Comparison of ENCODE assay signal across 8 cellular contexts in the genomic region with DNA sequence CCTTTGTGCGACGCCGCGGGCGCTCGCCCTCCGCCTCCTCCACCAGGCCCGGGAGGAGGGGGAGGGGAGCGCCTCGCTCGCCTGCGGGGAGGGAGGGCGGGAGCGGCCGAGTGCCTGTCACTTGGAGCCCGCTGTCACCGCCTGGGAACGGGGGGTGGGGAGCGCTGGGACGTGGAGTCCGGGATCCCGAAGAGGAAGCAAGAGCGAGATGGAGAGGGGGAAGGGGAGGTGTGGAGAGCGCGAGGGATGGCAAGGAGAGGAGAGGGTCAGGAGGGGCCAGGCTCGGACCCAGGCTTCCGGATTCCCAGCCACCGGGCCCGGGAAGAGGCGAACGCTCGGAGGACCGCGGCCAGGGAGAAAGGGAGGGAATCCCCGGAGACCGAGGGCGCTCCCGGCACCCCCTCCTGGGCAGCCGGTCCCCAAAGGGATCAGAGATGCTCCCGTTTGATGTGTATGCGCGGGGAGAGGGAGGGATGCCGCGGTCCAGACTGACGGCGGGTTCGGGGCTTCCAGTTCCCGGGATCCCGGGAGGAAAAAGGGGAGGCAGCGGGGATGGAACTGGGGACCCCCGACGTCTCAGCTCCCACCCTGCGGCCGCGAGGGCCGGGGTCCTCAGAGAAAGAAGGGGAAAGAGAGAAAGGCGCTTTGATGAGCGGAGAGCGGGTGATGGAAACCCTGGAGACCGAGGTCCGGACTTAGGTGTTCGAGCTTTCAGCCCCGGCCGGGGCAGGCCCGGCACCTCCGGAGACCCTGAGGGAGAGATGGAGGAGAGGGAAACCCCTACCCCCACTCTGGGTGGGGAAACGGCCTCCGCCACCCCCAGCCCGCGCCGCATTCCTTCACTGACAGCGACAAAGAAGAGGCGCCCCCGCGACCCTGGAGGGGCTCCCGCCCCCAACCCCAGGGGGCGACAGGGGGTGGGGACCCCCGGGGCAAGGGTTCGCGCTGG. TPM values are rescaled to one million over a fixed set of nuclear protein-coding genes. Genes with fewer than 3 reads are reported as not detected.
DNase-seq lines count a peak whose midpoint lies in the region; ATAC-seq and TF ChIP-seq lines count a peak whose summit lies in the region.

No MANE protein-coding gene starts in this region.

- H3K27me3 ChIP-seq in BE2C = no peaks in the 10 kb centered on the region
- H3K27me3 ChIP-seq in HUES6 (ENCODE audit: control insufficient read depth, insufficient read depth, low read length) = peaks cover 32% of the 10 kb centered on the region
- H3K27me3 ChIP-seq in kidney epithelial cell (ENCODE audit: control insufficient read depth, insufficient read depth, low read length) = peaks cover 31% of the 10 kb centered on the region
- H3K27me3 ChIP-seq in prostate gland (replicated peaks; ENCODE audit: insufficient read depth) = peaks cover 12% of the 10 kb centered on the region

- H3K4me3 Mint-ChIP-seq in activated T-helper 2 cell treated with anti-CD3 and anti-CD28 coated beads, Interferon-gamma antibody, Interleukin-2, Interleukin-4, amounts not matched to agents 10 μg/mL and 5 μg/mL and 100 μg/mL, durations not matched to agents 14 hours and 24 hours and 36 hours (ENCODE audit: low read depth) = peak overlapping the region; percentile 76

- intact Hi-C loops in activated T-helper 2 cell treated with anti-CD3 and anti-CD28 coated beads, Interferon-gamma antibody, Interleukin-2, Interleukin-4, amounts not matched to agents 10 μg/mL and 5 μg/mL and 100 μg/mL, durations not matched to agents 14 hours and 24 hours and 36 hours (cut with micrococcal nuclease) = loop anchor here (1.0 kb wide), 1 partner anchor 107 kb away; the partner anchor contains the start of gene CATSPERG
- intact Hi-C loops in prostate gland (cut with DNase I) = no loop called here

- H3K4me3 ChIP-seq in BE2C (ENCODE audit: low read depth, low read length) = peak overlapping the region; percentile 80
- H3K4me3 ChIP-seq in HUES6 (ENCODE audit: low read depth, low read length) = peak overlapping the region; percentile 75
- peak overlapping the region; percentile 32 for H3K4me3 ChIP-seq in kidney epithelial cell (ENCODE audit: low read depth, low read length)
- no peak overlapping the region for H3K4me3 ChIP-seq in prostate gland

- H3K36me3 ChIP-seq in BE2C (no peaks in the 10 kb centered on the region), HUES6 (ENCODE audit: control insufficient read depth, insufficient read depth, low read length) (no peaks in the 10 kb centered on the region), kidney epithelial cell (ENCODE audit: control insufficient read depth, insufficient read depth, low read length) (no peaks in the 10 kb centered on the region), prostate gland (no peaks in the 10 kb centered on the region)

- WGBS in prostate gland = 1% methylated on average over 53 of the region's 80 CpGs

- H3K36me3 Mint-ChIP-seq in activated T-helper 2 cell treated with anti-CD3 and anti-CD28 coated beads, Interferon-gamma antibody, Interleukin-2, Interleukin-4, amounts not matched to agents 10 μg/mL and 5 μg/mL and 100 μg/mL, durations not matched to agents 14 hours and 24 hours and 36 hours (ENCODE audit: low read depth) = no peaks in the 10 kb centered on the region

- ATAC-seq in GM18520 (IDR thresholded peaks at IDR 0.05; ENCODE audit: unreplicated experiment) = no peak

- H3K27ac ChIP-seq in HUES6 (ENCODE audit: low read depth, low read length) (no peak overlapping the region), prostate gland (no peak overlapping the region)

- H3K4me1 Mint-ChIP-seq in activated T-helper 2 cell treated with anti-CD3 and anti-CD28 coated beads, Interferon-gamma antibody, Interleukin-2, Interleukin-4, amounts not matched to agents 10 μg/mL and 5 μg/mL and 100 μg/mL, durations not matched to agents 14 hours and 24 hours and 36 hours (ENCODE audit: low read depth) = peaks cover 10% of the 10 kb centered on the region

- DNase-seq in BE2C (peak; percentile 88), kidney epithelial cell (ENCODE audit: low read depth) (no peak), kidney tubule cell (ENCODE audit: low spot score) (no peak), NOMO-1 treated with DMSO at 0.1 percent for 48 hours (lab: John Stamatoyannopoulos, UW; ENCODE audit: unreplicated experiment) (no peak), prostate gland (ENCODE audit: low spot score) (no peak)
- no peak for DNase-seq in activated T-helper 2 cell treated with anti-CD3 and anti-CD28 coated beads, Interferon-gamma antibody, Interleukin-2, Interleukin-4, amounts not matched to agents 10 μg/mL and 5 μg/mL and 100 μg/mL, durations not matched to agents 14 hours and 24 hours and 36 hours (ENCODE audit: low spot score)

- H3K9me3 ChIP-seq in BE2C (no peaks in the 10 kb centered on the region), HUES6 (ENCODE audit: control insufficient read depth, insufficient read depth, low read depth, low read length) (no peaks in the 10 kb centered on the region), prostate gland (no peaks in the 10 kb centered on the region)

- no peak for TF ChIP-seq POLR2A in prostate gland (IDR thresholded peaks at IDR 0.05)

- peak overlapping the region; percentile 17 for H3K9ac ChIP-seq in HUES6 (ENCODE audit: low read length)

- TF ChIP-seq CTCF in BE2C (IDR thresholded peaks at IDR 0.05; ENCODE audit: low read depth, low read length) (no peak), kidney epithelial cell (IDR thresholded peaks at IDR 0.05; ENCODE audit: insufficient read depth, low read length, poor library complexity, severe bottlenecking) (no peak), prostate gland (IDR thresholded peaks at IDR 0.05) (no peak)

- H3K27me3 Mint-ChIP-seq in activated T-helper 2 cell treated with anti-CD3 and anti-CD28 coated beads, Interferon-gamma antibody, Interleukin-2, Interleukin-4, amounts not matched to agents 10 μg/mL and 5 μg/mL and 100 μg/mL, durations not matched to agents 14 hours and 24 hours and 36 hours (ENCODE audit: low read depth) = peaks cover 47% of the 10 kb centered on the region

- H3K9me3 Mint-ChIP-seq in activated T-helper 2 cell treated with anti-CD3 and anti-CD28 coated beads, Interferon-gamma antibody, Interleukin-2, Interleukin-4, amounts not matched to agents 10 μg/mL and 5 μg/mL and 100 μg/mL, durations not matched to agents 14 hours and 24 hours and 36 hours = no peaks in the 10 kb centered on the region

- no peak overlapping the region for H3K27ac Mint-ChIP-seq in activated T-helper 2 cell treated with anti-CD3 and anti-CD28 coated beads, Interferon-gamma antibody, Interleukin-2, Interleukin-4, amounts not matched to agents 10 μg/mL and 5 μg/mL and 100 μg/mL, durations not matched to agents 14 hours and 24 hours and 36 hours

- H3K4me1 ChIP-seq in BE2C (peaks cover 3% of the 10 kb centered on the region; the same call in 1 of the 2 replicates), HUES6 (ENCODE audit: control insufficient read depth, insufficient read depth, low read length) (peaks cover 19% of the 10 kb centered on the region), prostate gland (replicated peaks) (peaks cover 12% of the 10 kb centered on the region)

RNA-seq across cellular contexts. Expression of gene DPF1, which starts 4.7 kb away (rescaled TPM):
- polyA plus RNA-seq in BE2C (2012; ENCODE audit: insufficient read depth, insufficient read length, low read depth) = 21.2 TPM
- total RNA-seq in activated T-helper 2 cell treated with anti-CD3 and anti-CD28 coated beads, Interferon-gamma antibody, Interleukin-2, Interleukin-4, amounts not matched to agents 10 μg/mL and 5 μg/mL and 100 μg/mL, durations not matched to agents 14 hours and 24 hours and 36 hours = 3.2 and 3.4 TPM in 2 replicates
- total RNA-seq in kidney epithelial cell (1.5 and 2.1 TPM in 2 replicates), prostate gland (1 to 10 TPM in 1 of 2 donors, not detected in 1; 1.8 TPM)

RNA-seq across cellular contexts. Expression of gene PPP1R14A, which starts 27.4 kb away (rescaled TPM):
- polyA plus RNA-seq in BE2C (2012; ENCODE audit: insufficient read depth, insufficient read length, low read depth) = 11.5 TPM
- total RNA-seq in activated T-helper 2 cell treated with anti-CD3 and anti-CD28 coated beads, Interferon-gamma antibody, Interleukin-2, Interleukin-4, amounts not matched to agents 10 μg/mL and 5 μg/mL and 100 μg/mL, durations not matched to agents 14 hours and 24 hours and 36 hours = 98.7 and 98.9 TPM in 2 replicates
- 1.6 and 5.3 TPM in 2 replicates for total RNA-seq in kidney epithelial cell
- total RNA-seq in prostate gland = 100 to 1,000 TPM in 1 of 2 donors, 10 to 100 TPM in 1; 44.1 to 151 TPM

RNA-seq across cellular contexts. Expression of gene SPINT2, which starts 35.6 kb away (rescaled TPM):
- 0.76 TPM for polyA plus RNA-seq in BE2C (2012; ENCODE audit: insufficient read depth, insufficient read length, low read depth)
- 161 and 165 TPM in 2 replicates for total RNA-seq in activated T-helper 2 cell treated with anti-CD3 and anti-CD28 coated beads, Interferon-gamma antibody, Interleukin-2, Interleukin-4, amounts not matched to agents 10 μg/mL and 5 μg/mL and 100 μg/mL, durations not matched to agents 14 hours and 24 hours and 36 hours
- total RNA-seq in kidney epithelial cell (591 and 806 TPM in 2 replicates), prostate gland (100 to 1,000 TPM; 349 to 932 TPM)

Comparison
In these comparisons a context has a peak if more than half of its experiments do, and no peak if none do; other contexts are left out.
1. H3K4me3 ChIP-seq: peak in BE2C (single experiment), HUES6 (single experiment) and kidney epithelial cell (single experiment); none in prostate gland (0 of 2).